17 cellular contexts compared by ENCODE assay signal in the genomic region with DNA sequence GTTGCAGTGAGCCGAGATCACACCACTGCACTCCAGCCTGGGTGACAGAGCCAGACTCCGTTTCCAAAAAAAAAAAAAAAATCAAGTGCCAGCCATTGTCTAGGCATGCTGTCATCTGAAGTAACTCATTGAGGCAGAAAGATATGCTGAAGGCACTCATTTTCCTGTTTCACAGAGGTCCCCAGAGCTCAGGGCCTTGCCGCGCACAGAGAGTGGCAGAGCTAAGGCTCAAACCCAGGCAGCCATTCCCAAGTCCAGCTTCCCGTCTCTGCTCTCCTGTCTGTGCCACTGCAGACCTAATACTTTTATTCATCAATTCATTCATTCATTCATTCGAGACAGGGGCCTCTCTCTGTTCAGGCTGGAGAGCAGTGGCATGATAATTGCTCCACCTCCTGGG. TPM values are rescaled to one million over a fixed set of nuclear protein-coding genes. Genes with fewer than 3 reads are reported as not detected.
"Had no signal": no experiment of that assay in that cellular context is flagged by ENCODE, and none has a peak within 500 bp of the region (broad histone marks: within the 10 kb centered on the region; RNA-seq: fewer than 3 reads in every experiment).

No MANE protein-coding gene starts in this region.

- H3K4me3 ChIP-seq: heart right ventricle, pancreas, sigmoid colon, spleen had no signal

- H3K27ac ChIP-seq: heart right ventricle, pancreas, sigmoid colon, spleen had no signal

- H3K27me3 ChIP-seq: pancreas had no signal

- DNase-seq: activated CD4-positive, alpha-beta T cell treated with anti-CD3 and anti-CD28 coated beads, Interleukin-2, amount 10 ng/mL, durations not matched to agents 7 days and 5 days; activated CD4-positive, CD25-positive, alpha-beta regulatory T cell; activated CD8-positive, alpha-beta memory T cell treated with anti-CD3 and anti-CD28 coated beads, Interleukin-2, amount 50 U/mL, for 48 hours; activated naive CD8-positive, alpha-beta T cell treated with anti-CD3 and anti-CD28 coated beads for 36 hours; amygdala; central memory CD4-positive, alpha-beta T cell; effector CD8-positive, alpha-beta T cell; heart right ventricle; midbrain; pancreas; sigmoid colon; spleen; stimulated activated CD4-positive, alpha-beta T cell treated with anti-CD3 and anti-CD28 coated beads, Interleukin-1b, Interleukin-23, amount 100 ng/mL, for 48 hours had no signal

- H3K9me3 ChIP-seq: heart right ventricle, pancreas, sigmoid colon, spleen had no signal

- H3K36me3 ChIP-seq: heart right ventricle, pancreas, sigmoid colon, spleen had no signal

RNA-seq across cellular contexts. Expression of gene GRIFIN, which starts 3.5 kb away (rescaled TPM):
- total RNA-seq: activated CD4-positive, alpha-beta T cell treated with anti-CD3 and anti-CD28 coated beads, Interleukin-2, amount 10 ng/mL, durations not matched to agents 7 days and 5 days; activated naive CD8-positive, alpha-beta T cell treated with anti-CD3 and anti-CD28 coated beads for 36 hours; frontal cortex; heart right ventricle; lung microvascular endothelial cell; myocyte; pancreas; sigmoid colon; spleen; ureter had no signal
